Comparison of ENCODE assay signal across 18 cellular contexts in genomic region chr2:136207665-136208064, GRCh38.
DNase-seq lines count a peak whose midpoint lies in the region; ATAC-seq and TF ChIP-seq lines count a peak whose summit lies in the region.
"Had no signal": no experiment of that assay in that cellular context is flagged by ENCODE, and none has a peak within 500 bp of the region (broad histone marks: within the 10 kb centered on the region; RNA-seq: fewer than 3 reads in every experiment).

No MANE protein-coding gene starts in this region.

- peak; percentile 2 for ATAC-seq in GM18505 (IDR thresholded peaks at IDR 0.05; ENCODE audit: unreplicated experiment)
- peak; percentile 5 for ATAC-seq in GM19438 (IDR thresholded peaks at IDR 0.05; ENCODE audit: low read depth, unreplicated experiment)
- peak; percentile 2 for ATAC-seq in HG03354 (IDR thresholded peaks at IDR 0.05; ENCODE audit: poor library complexity, severe bottlenecking, unreplicated experiment)

- no peak for TF ChIP-seq POLR2A in GM18505 (IDR thresholded peaks at IDR 0.05; ENCODE audit: borderline replicate concordance, extremely low read depth, insufficient read depth, insufficient read length)
- no peak for TF ChIP-seq POLR2A in esophagus muscularis mucosa (IDR thresholded peaks at IDR 0.05; ENCODE audit: low read depth)

- CTCF ChIA-PET in GM10248 (lab: Yijun Ruan, JAX) = interaction anchor here (1.1 to 1.6 kb wide), 6 partner anchors 10 to 291 kb away, joined by 3 to 6 read pairs (median 3); no protein-coding TSS in a partner anchor

- no peak for TF ChIP-seq CTCF in esophagus muscularis mucosa (IDR thresholded peaks at IDR 0.05)
- TF ChIP-seq CTCF in GM10266 (IDR thresholded peaks at IDR 0.05; ENCODE audit: control insufficient read depth, insufficient read depth, low read depth, missing control alignments) = no peak
- TF ChIP-seq CTCF in GM10248 (IDR thresholded peaks at IDR 0.05; ENCODE audit: control extremely low read depth, extremely low read depth, low read depth, missing control alignments) = no peak

- no peaks in the 10 kb centered on the region for H3K36me3 ChIP-seq in esophagus muscularis mucosa
- H3K36me3 ChIP-seq: ascending aorta, HAP-1, lower lobe of right lung, neural progenitor cell, thyroid gland had no signal

- peak; percentile 70 for DNase-seq in esophagus muscularis mucosa (ENCODE audit: extremely low spot score)
- no peak for DNase-seq in NCI-H748 (lab: John Stamatoyannopoulos, UW; ENCODE audit: unreplicated experiment)
- DNase-seq in GM10266 (ENCODE audit: extremely low spot score) = no peak
- DNase-seq in GM10248 (ENCODE audit: extremely low spot score) = no peak
- no peak for DNase-seq in NCI-H510A (lab: John Stamatoyannopoulos, UW)
- DNase-seq: IMR-90, NCI-H1436, NCI-H69, SHP77 treated with DMSO at 0.1 percent for 48 hours, small intestine had no signal

- no peak overlapping the region for H3K27ac ChIP-seq in esophagus muscularis mucosa (replicated peaks in 1 of 4)
- H3K27ac ChIP-seq: ascending aorta, neural progenitor cell, thyroid gland had no signal

- H3K27me3 ChIP-seq in esophagus muscularis mucosa = no peaks in the 10 kb centered on the region
- H3K27me3 ChIP-seq: ascending aorta, neural progenitor cell, thyroid gland had no signal

- H3K4me1 ChIP-seq in esophagus muscularis mucosa = no peaks in the 10 kb centered on the region
- H3K4me1 ChIP-seq: ascending aorta, HAP-1, neural progenitor cell had no signal

- 90% methylated on average over 2 of the region's 2 CpGs for WGBS in esophagus muscularis mucosa

- no peak overlapping the region for H3K4me3 ChIP-seq in esophagus muscularis mucosa
- H3K4me3 ChIP-seq: ascending aorta, HAP-1, lower lobe of right lung, neural progenitor cell, thyroid gland had no signal

- no peak for TF ChIP-seq EP300 in esophagus muscularis mucosa (IDR thresholded peaks at IDR 0.05)

- intact Hi-C loops in esophagus muscularis mucosa (cut with DNase I) = no loop called here

- peaks cover 0 to 6% (median 0%) of the 10 kb centered on the region in 4 donors for H3K9me3 ChIP-seq in esophagus muscularis mucosa
- H3K9me3 ChIP-seq: ascending aorta, HAP-1, lower lobe of right lung, thyroid gland had no signal

- POLR2A ChIA-PET in GM10248 (lab: Yijun Ruan, JAX) = interaction anchor here (0.6 to 1.8 kb wide), 3 partner anchors 71 to 478 kb away, joined by 4 to 5 read pairs (median 4); no protein-coding TSS in a partner anchor
